9 cellular contexts compared by ENCODE assay signal in genomic region chr11:3865388-3866193, GRCh38. TPM values are rescaled to one million over a fixed set of nuclear protein-coding genes. Genes with fewer than 3 reads are reported as not detected.
DNase-seq lines count a peak whose midpoint lies in the region; TF ChIP-seq lines count a peak whose summit lies in the region.
"Had no signal": no experiment of that assay in that cellular context is flagged by ENCODE, and none has a peak within 500 bp of the region (broad histone marks: within the 10 kb centered on the region; RNA-seq: fewer than 3 reads in every experiment).

No MANE protein-coding gene starts in this region.

- H3K27me3 ChIP-seq in SK-N-SH (ENCODE audit: insufficient read depth) = no peaks in the 10 kb centered on the region
- no peaks in the 10 kb centered on the region for H3K27me3 ChIP-seq in spleen (replicated peaks in 1 of 7)

- H3K27ac ChIP-seq in SK-N-SH (ENCODE audit: low read depth in 2 of 2, low read length in 1 of 2) = peak overlapping the region; percentile 29 to 31; a peak in 2 of 4 replicates
- H3K27ac ChIP-seq in spleen = peak overlapping the region; percentile 4 to 89 (median 80)

- H3F3A ChIP-seq in SK-N-SH (replicated peaks; ENCODE audit: insufficient read depth) = peaks cover 5% of the 10 kb centered on the region

- POLR2A ChIA-PET in SK-N-SH (lab: Yijun Ruan, JAX) = no interaction called here

- peaks cover 19% of the 10 kb centered on the region for H3K79me2 ChIP-seq in SK-N-SH (ENCODE audit: insufficient read depth)

- peaks cover 71% of the 10 kb centered on the region for H3K4me1 Mint-ChIP-seq in activated CD4-positive, alpha-beta T cell treated with anti-CD3 and anti-CD28 coated beads, Interleukin-2, amount 10 ng/mL, durations not matched to agents 24 days and 14 days

- 67% methylated on average over 3 of the region's 3 CpGs for WGBS in SK-N-SH (ENCODE audit: low lambda C conversion rate)
- WGBS in spleen, 5 donors = 26 to 33% (median 27%) methylated on average over 3 of the region's 3 CpGs

- H3K9me2 ChIP-seq in SK-N-SH = no peaks in the 10 kb centered on the region

- H2AFZ ChIP-seq in SK-N-SH (ENCODE audit: low read depth) = no peak overlapping the region

- no peak for TF ChIP-seq POLR2A in spleen (IDR thresholded peaks at IDR 0.05)

- no peaks in the 10 kb centered on the region; the same call in 1 of the 2 replicates for H4K20me1 ChIP-seq in SK-N-SH (ENCODE audit: insufficient read depth)

- H3K4me1 ChIP-seq in SK-N-SH (ENCODE audit: control insufficient read depth in 1 of 2, insufficient read depth in 2 of 2, low read depth in 1 of 2, low read length in 1 of 2) = peaks cover 0 to 10% of the 10 kb centered on the region in 2 experiments; a peak in 2 of 4 replicates
- H3K4me1 ChIP-seq in spleen = peaks cover 52 to 100% (median 78%) of the 10 kb centered on the region in 6 donors

- CTCF ChIA-PET in SK-N-SH (lab: Yijun Ruan, JAX) = interaction anchor here (0.7 to 2.8 kb wide), 3 partner anchors 10 to 24 kb away, joined by 3 to 21 read pairs (median 3); partner anchors contain the start of gene STIM1

- no peak for TF ChIP-seq CTCF in SK-N-SH (IDR thresholded peaks at IDR 0.05)
- TF ChIP-seq CTCF in fibroblast of pulmonary artery (IDR thresholded peaks at IDR 0.05; ENCODE audit: low read length, missing control alignments) = no peak
- no peak for TF ChIP-seq CTCF in spleen (IDR thresholded peaks at IDR 0.05 in 8 of 11, conservative IDR thresholded peaks at IDR 0.05 in 3 of 11)

- intact Hi-C loops in activated CD4-positive, alpha-beta T cell treated with anti-CD3 and anti-CD28 coated beads, Interleukin-2, amount 10 ng/mL, durations not matched to agents 24 days and 14 days (cut with micrococcal nuclease) = no loop called here
- intact Hi-C loops in spleen (cut with DNase I; ENCODE audit: low total_unique reads) = no loop called here

- no peak for TF ChIP-seq RAD21 in SK-N-SH (IDR thresholded peaks at IDR 0.05; ENCODE audit: low read length)

- no peaks in the 10 kb centered on the region for H3K27me3 Mint-ChIP-seq in activated CD4-positive, alpha-beta T cell treated with anti-CD3 and anti-CD28 coated beads, Interleukin-2, amount 10 ng/mL, durations not matched to agents 24 days and 14 days

- peak overlapping the region; percentile 84 for H3K27ac Mint-ChIP-seq in activated CD4-positive, alpha-beta T cell treated with anti-CD3 and anti-CD28 coated beads, Interleukin-2, amount 10 ng/mL, durations not matched to agents 24 days and 14 days

- H3K4me3 ChIP-seq in SK-N-SH (ENCODE audit: low read depth in 2 of 2, low read length in 1 of 2) (no peak overlapping the region), fibroblast of pulmonary artery (replicated peaks; ENCODE audit: low read depth, low read length) (no peak overlapping the region), spleen (peak overlapping the region in 1 of 8 donors; percentile 26)

- H3K9me3 Mint-ChIP-seq in activated CD4-positive, alpha-beta T cell treated with anti-CD3 and anti-CD28 coated beads, Interleukin-2, amount 10 ng/mL, durations not matched to agents 24 days and 14 days = no peaks in the 10 kb centered on the region

- peak; percentile 71 for DNase-seq in activated CD4-positive, alpha-beta T cell treated with anti-CD3 and anti-CD28 coated beads, Interleukin-2, amount 10 ng/mL, durations not matched to agents 24 days and 14 days
- no peak for DNase-seq in activated CD4-positive, alpha-beta T cell treated with anti-CD3 and anti-CD28 coated beads, Interleukin-2, amount 50 U/mL, for 4 hours
- DNase-seq in SK-N-SH (no peak), fibroblast of pulmonary artery (ENCODE audit: low read depth) (peak; percentile 83), spleen (no peak), GM19240 (ENCODE audit: insufficient read length, low spot score) (no peak), NCI-H2029 treated with DMSO at 0.1 percent for 48 hours (lab: John Stamatoyannopoulos, UW) (no peak)
- DNase-seq in effector CD4-positive, alpha-beta T cell = no peak
- DNase-seq: DND-41 had no signal

- H3K36me3 ChIP-seq in SK-N-SH (replicated peaks in 1 of 2; ENCODE audit: control insufficient read depth in 1 of 2, insufficient read depth in 2 of 2, low read length in 1 of 2) (no peaks in the 10 kb centered on the region), spleen (no peaks in the 10 kb centered on the region)

- H3K36me3 Mint-ChIP-seq in activated CD4-positive, alpha-beta T cell treated with anti-CD3 and anti-CD28 coated beads, Interleukin-2, amount 10 ng/mL, durations not matched to agents 24 days and 14 days (ENCODE audit: low read depth) = peaks cover 24% of the 10 kb centered on the region

- peak overlapping the region; percentile 39 for H3K4me2 ChIP-seq in SK-N-SH

- H3K9ac ChIP-seq in SK-N-SH = no peak overlapping the region

- H3K4me3 Mint-ChIP-seq in activated CD4-positive, alpha-beta T cell treated with anti-CD3 and anti-CD28 coated beads, Interleukin-2, amount 10 ng/mL, durations not matched to agents 24 days and 14 days = peak overlapping the region; percentile 44

- no peak for TF ChIP-seq EP300 in SK-N-SH (IDR thresholded peaks at IDR 0.05; ENCODE audit: borderline replicate concordance in 1 of 2, low read depth in 1 of 2, low read length in 1 of 2)

- no peaks in the 10 kb centered on the region for H3K9me3 ChIP-seq in SK-N-SH
- no peaks in the 10 kb centered on the region for H3K9me3 ChIP-seq in spleen

TF ChIP-seq in SK-N-SH, 30 proteins besides CTCF, POLR2A, EP300 and RAD21:
- TF ChIP-seq SMC3 (IDR thresholded peaks at IDR 0.05; ENCODE audit: low read depth, low read length) (no peak), JUND (IDR thresholded peaks at IDR 0.05) (0 out of 2 replicates have a peak, but pooled peaks have one; percentile 25), GABPA (IDR thresholded peaks at IDR 0.05; ENCODE audit: low read depth) (no peak), ZBTB33 (IDR thresholded peaks at IDR 0.05; ENCODE audit: borderline replicate concordance, low read depth) (no peak), TEAD4 (IDR thresholded peaks at IDR 0.05; ENCODE audit: borderline replicate concordance, insufficient read depth) (0 out of 2 replicates have a peak, but pooled peaks have one; percentile 17)

RNA-seq across cellular contexts. Expression of gene STIM1, which starts 10.1 kb away (rescaled TPM):
- total RNA-seq in activated CD4-positive, alpha-beta T cell treated with anti-CD3 and anti-CD28 coated beads, Interleukin-2, amount 10 ng/mL, durations not matched to agents 24 days and 14 days = 60.6 and 63.4 TPM in 2 replicates
- polyA plus RNA-seq in SK-N-SH (2012; rRNA removed) (21.8 and 29.5 TPM in 2 replicates), spleen (10 to 100 TPM; 13.0 to 22.5 (median 16.3) TPM)
- polyA plus RNA-seq in SK-N-SH (2012; cell fraction: cytosol; rRNA removed) = 21.3 and 29.7 TPM in 2 replicates
- polyA plus RNA-seq in SK-N-SH (2012; cell fraction: nucleus; rRNA removed) = 32.6 and 41.8 TPM in 2 replicates
- total RNA-seq in spleen = 10 to 100 TPM; 55.4 to 85.2 (median 65.0) TPM

RNA-seq across cellular contexts. Expression of gene RHOG, which starts 24.8 kb away (rescaled TPM):
- 174 and 176 TPM in 2 replicates for total RNA-seq in activated CD4-positive, alpha-beta T cell treated with anti-CD3 and anti-CD28 coated beads, Interleukin-2, amount 10 ng/mL, durations not matched to agents 24 days and 14 days
- polyA plus RNA-seq in SK-N-SH (2012; rRNA removed) (61.0 and 73.7 TPM in 2 replicates), spleen (100 to 1,000 TPM; 102 to 142 (median 107) TPM)
- 38.0 and 64.2 TPM in 2 replicates for polyA plus RNA-seq in SK-N-SH (2012; cell fraction: cytosol; rRNA removed)
- polyA plus RNA-seq in SK-N-SH (2012; cell fraction: nucleus; rRNA removed) = 27.9 and 34.4 TPM in 2 replicates
- total RNA-seq in spleen = 100 to 1,000 TPM; 144 to 256 (median 155) TPM

RNA-seq across cellular contexts. Expression of gene PGAP2, which starts 57.2 kb away (rescaled TPM):
- total RNA-seq in activated CD4-positive, alpha-beta T cell treated with anti-CD3 and anti-CD28 coated beads, Interleukin-2, amount 10 ng/mL, durations not matched to agents 24 days and 14 days = 30.0 and 32.5 TPM in 2 replicates
- polyA plus RNA-seq in SK-N-SH (2012; rRNA removed) = 41.3 and 44.1 TPM in 2 replicates
- polyA plus RNA-seq in SK-N-SH (2012; cell fraction: cytosol; rRNA removed) = 23.0 and 29.7 TPM in 2 replicates
- polyA plus RNA-seq in SK-N-SH (2012; cell fraction: nucleus; rRNA removed) = 112 and 127 TPM in 2 replicates
- total RNA-seq in spleen = 10 to 100 TPM; 10.7 to 22.2 (median 13.3) TPM
- 10 to 100 TPM; 14.9 to 19.7 (median 15.1) TPM for polyA plus RNA-seq in spleen

Comparison
In these comparisons a context has a peak if more than half of its experiments do, and no peak if none do; other contexts are left out.
1. DNase-seq: peak in activated CD4-positive, alpha-beta T cell treated with anti-CD3 and anti-CD28 coated beads, Interleukin-2, amount 10 ng/mL, durations not matched to agents 24 days and 14 days (single experiment) and fibroblast of pulmonary artery (single experiment); none in activated CD4-positive, alpha-beta T cell treated with anti-CD3 and anti-CD28 coated beads, Interleukin-2, amount 50 U/mL, for 4 hours (0 of 2), SK-N-SH (single experiment), spleen (single experiment), effector CD4-positive, alpha-beta T cell (single experiment), GM19240 (single experiment) and NCI-H2029 treated with DMSO at 0.1 percent for 48 hours (single experiment).